11 cellular contexts compared by ENCODE assay signal in genomic region chr15:90982135-90982534, GRCh38. TPM values are rescaled to one million over a fixed set of nuclear protein-coding genes. Genes with fewer than 3 reads are reported as not detected.
A peak's percentile ranks its signal among the peaks of the same experiment; 100 is the strongest.
DNase-seq lines count a peak whose midpoint lies in the region; ATAC-seq and TF ChIP-seq lines count a peak whose summit lies in the region.
"Had no signal": no experiment of that assay in that cellular context is flagged by ENCODE, and none has a peak within 500 bp of the region (broad histone marks: within the 10 kb centered on the region; RNA-seq: fewer than 3 reads in every experiment).

No MANE protein-coding gene starts in this region.

- no peaks in the 10 kb centered on the region for H3K27me3 Mint-ChIP-seq in activated CD8-positive, alpha-beta memory T cell treated with anti-CD3 and anti-CD28 coated beads, Interleukin-2, amount 10 ng/mL, durations not matched to agents 7 days and 5 days
- H3K27me3 Mint-ChIP-seq in naive B cell = no peaks in the 10 kb centered on the region

- no peak for TF ChIP-seq CTCF in Peyer's patch (IDR thresholded peaks at IDR 0.05)
- TF ChIP-seq CTCF in omental fat pad (IDR thresholded peaks at IDR 0.05) = no peak

- H3K4me1 ChIP-seq in Peyer's patch = no peaks in the 10 kb centered on the region
- H3K4me1 ChIP-seq: psoas muscle had no signal

- no peaks in the 10 kb centered on the region for H3K9me3 Mint-ChIP-seq in activated CD8-positive, alpha-beta memory T cell treated with anti-CD3 and anti-CD28 coated beads, Interleukin-2, amount 10 ng/mL, durations not matched to agents 7 days and 5 days (ENCODE audit: low read depth)
- H3K9me3 Mint-ChIP-seq in naive B cell = no peaks in the 10 kb centered on the region

- no peak for DNase-seq in activated CD8-positive, alpha-beta memory T cell treated with anti-CD3 and anti-CD28 coated beads, Interleukin-2, amount 10 ng/mL, durations not matched to agents 7 days and 5 days
- no peak for DNase-seq in activated CD8-positive, alpha-beta memory T cell treated with anti-CD3 and anti-CD28 coated beads, Interleukin-2, amount 50 U/mL, for 48 hours
- DNase-seq in NOMO-1 treated with dmso at 0.1 percent for 144 hours (lab: John Stamatoyannopoulos, UW; ENCODE audit: unreplicated experiment) (peak; percentile 18), naive B cell (no peak), Peyer's patch (no peak), SHP77 (lab: John Stamatoyannopoulos, UW) (no peak), omental fat pad (ENCODE audit: low spot score) (no peak)
- DNase-seq: activated effector memory CD4-positive, alpha-beta T cell treated with Interleukin-2 at 50 U/mL for 16 hours; NCI-H187; psoas muscle had no signal

- H3K27ac Mint-ChIP-seq in activated CD8-positive, alpha-beta memory T cell treated with anti-CD3 and anti-CD28 coated beads, Interleukin-2, amount 10 ng/mL, durations not matched to agents 7 days and 5 days = peak overlapping the region; percentile 34
- H3K27ac Mint-ChIP-seq in naive B cell = peak overlapping the region in 3 of 6 donors; percentile 3 to 43 (median 22)

- no peaks in the 10 kb centered on the region for H3K9me3 ChIP-seq in Peyer's patch
- H3K9me3 ChIP-seq: psoas muscle had no signal

- TF ChIP-seq POLR2A in Peyer's patch (IDR thresholded peaks at IDR 0.05) = no peak

- no peaks in the 10 kb centered on the region for H3K27me3 ChIP-seq in Peyer's patch

- H3K27ac ChIP-seq in Peyer's patch = no peak overlapping the region
- H3K27ac ChIP-seq: psoas muscle had no signal

- CTCF ChIA-PET in activated CD8-positive, alpha-beta memory T cell treated with anti-CD3 and anti-CD28 coated beads, Interleukin-2, amount 10 ng/mL, durations not matched to agents 7 days and 5 days (lab: Charles Lee) = interaction anchor here (1.2 to 1.5 kb wide), 2 partner anchors 11 to 25 kb away, joined by 3 to 4 read pairs; no protein-coding TSS in a partner anchor

- peaks cover 74% of the 10 kb centered on the region for H3K36me3 Mint-ChIP-seq in activated CD8-positive, alpha-beta memory T cell treated with anti-CD3 and anti-CD28 coated beads, Interleukin-2, amount 10 ng/mL, durations not matched to agents 7 days and 5 days
- no peaks in the 10 kb centered on the region for H3K36me3 Mint-ChIP-seq in naive B cell

- peaks cover 38% of the 10 kb centered on the region for H3K4me1 Mint-ChIP-seq in activated CD8-positive, alpha-beta memory T cell treated with anti-CD3 and anti-CD28 coated beads, Interleukin-2, amount 10 ng/mL, durations not matched to agents 7 days and 5 days
- H3K4me1 Mint-ChIP-seq in naive B cell = peaks cover 11 to 34% (median 14%) of the 10 kb centered on the region in 3 donors

- no peak overlapping the region for H3K4me3 ChIP-seq in Peyer's patch
- H3K4me3 ChIP-seq: psoas muscle had no signal

- peak; percentile 12 for ATAC-seq in activated CD8-positive, alpha-beta memory T cell treated with anti-CD3 and anti-CD28 coated beads, Interleukin-2, amount 10 ng/mL, durations not matched to agents 7 days and 5 days
- ATAC-seq in HG02610 (IDR thresholded peaks at IDR 0.05; ENCODE audit: unreplicated experiment) (peak; percentile 68), naive B cell (ENCODE audit: low read depth in 2 of 2) (peak; percentile 14 to 20), omental fat pad (ENCODE audit: low FRiP score) (no peak)
- ATAC-seq: psoas muscle had no signal

- no peaks in the 10 kb centered on the region for H3K36me3 ChIP-seq in Peyer's patch

- H3K4me3 Mint-ChIP-seq in activated CD8-positive, alpha-beta memory T cell treated with anti-CD3 and anti-CD28 coated beads, Interleukin-2, amount 10 ng/mL, durations not matched to agents 7 days and 5 days = no peak overlapping the region
- peak overlapping the region in 6 of 8 donors; percentile 8 to 71 (median 37) for H3K4me3 Mint-ChIP-seq in naive B cell

RNA-seq across cellular contexts. Expression of gene PRC1, which starts 12.2 kb away (rescaled TPM):
- total RNA-seq in activated CD8-positive, alpha-beta memory T cell treated with anti-CD3 and anti-CD28 coated beads, Interleukin-2, amount 10 ng/mL, durations not matched to agents 7 days and 5 days = 100 to 1,000 TPM; 152 to 208 TPM
- polyA plus RNA-seq in naive B cell (ENCODE audit: low read depth in 6 of 6) = 1 to 10 TPM in 5 of 6 donors, not detected in 1; 1.8 to 8.9 (median 3.9) TPM
- total RNA-seq in Peyer's patch = 10 to 100 TPM; 11.9 to 86.6 (median 22.8) TPM
- total RNA-seq in omental fat pad = 10 to 100 TPM in 2 of 4 donors, 1 to 10 TPM in 2; 3.5 to 26.2 (median 11.9) TPM

RNA-seq across cellular contexts. Expression of gene RCCD1, which starts 27.5 kb away (rescaled TPM):
- 10 to 100 TPM; 35.4 to 50.1 TPM for total RNA-seq in activated CD8-positive, alpha-beta memory T cell treated with anti-CD3 and anti-CD28 coated beads, Interleukin-2, amount 10 ng/mL, durations not matched to agents 7 days and 5 days
- polyA plus RNA-seq in naive B cell (ENCODE audit: low read depth in 6 of 6) = 1 to 10 TPM; 4.0 to 6.6 (median 5.2) TPM
- 10 to 100 TPM; 10.2 to 23.1 (median 20.1) TPM for total RNA-seq in Peyer's patch
- total RNA-seq in omental fat pad = 1 to 10 TPM; 2.6 to 6.6 (median 5.0) TPM

RNA-seq across cellular contexts. Expression of gene VPS33B, which starts 40.3 kb away (rescaled TPM):
- 10 to 100 TPM; 19.5 to 24.1 TPM for total RNA-seq in activated CD8-positive, alpha-beta memory T cell treated with anti-CD3 and anti-CD28 coated beads, Interleukin-2, amount 10 ng/mL, durations not matched to agents 7 days and 5 days
- polyA plus RNA-seq in naive B cell (ENCODE audit: low read depth in 6 of 6) = 1 to 10 TPM; 4.6 to 7.5 (median 6.5) TPM
- total RNA-seq in Peyer's patch (10 to 100 TPM; 12.4 to 31.5 (median 27.8) TPM), omental fat pad (10 to 100 TPM in 1 of 4 donors, 1 to 10 TPM in 3; 4.7 to 12.4 (median 8.0) TPM)

RNA-seq across cellular contexts. Expression of gene UNC45A, which starts 47.0 kb away (rescaled TPM):
- total RNA-seq in activated CD8-positive, alpha-beta memory T cell treated with anti-CD3 and anti-CD28 coated beads, Interleukin-2, amount 10 ng/mL, durations not matched to agents 7 days and 5 days = 10 to 100 TPM; 76.3 to 84.4 TPM
- polyA plus RNA-seq in naive B cell (ENCODE audit: low read depth in 6 of 6) = 10 to 100 TPM; 54.9 to 76.1 (median 60.9) TPM
- 10 to 100 TPM; 45.6 to 78.4 (median 55.3) TPM for total RNA-seq in Peyer's patch
- total RNA-seq in omental fat pad = 10 to 100 TPM; 40.8 to 61.5 (median 48.8) TPM

RNA-seq across cellular contexts. Expression of gene HDDC3, which starts 49.8 kb away (rescaled TPM):
- total RNA-seq in activated CD8-positive, alpha-beta memory T cell treated with anti-CD3 and anti-CD28 coated beads, Interleukin-2, amount 10 ng/mL, durations not matched to agents 7 days and 5 days = 10 to 100 TPM; 33.2 to 39.3 TPM
- polyA plus RNA-seq in naive B cell (ENCODE audit: low read depth in 6 of 6) = 10 to 100 TPM; 24.6 to 39.5 (median 35.0) TPM
- total RNA-seq in Peyer's patch = 10 to 100 TPM; 16.5 to 35.6 (median 23.4) TPM
- 10 to 100 TPM; 11.2 to 27.3 (median 18.0) TPM for total RNA-seq in omental fat pad
